Comparison of ENCODE assay signal across 8 cellular contexts in the genomic region with DNA sequence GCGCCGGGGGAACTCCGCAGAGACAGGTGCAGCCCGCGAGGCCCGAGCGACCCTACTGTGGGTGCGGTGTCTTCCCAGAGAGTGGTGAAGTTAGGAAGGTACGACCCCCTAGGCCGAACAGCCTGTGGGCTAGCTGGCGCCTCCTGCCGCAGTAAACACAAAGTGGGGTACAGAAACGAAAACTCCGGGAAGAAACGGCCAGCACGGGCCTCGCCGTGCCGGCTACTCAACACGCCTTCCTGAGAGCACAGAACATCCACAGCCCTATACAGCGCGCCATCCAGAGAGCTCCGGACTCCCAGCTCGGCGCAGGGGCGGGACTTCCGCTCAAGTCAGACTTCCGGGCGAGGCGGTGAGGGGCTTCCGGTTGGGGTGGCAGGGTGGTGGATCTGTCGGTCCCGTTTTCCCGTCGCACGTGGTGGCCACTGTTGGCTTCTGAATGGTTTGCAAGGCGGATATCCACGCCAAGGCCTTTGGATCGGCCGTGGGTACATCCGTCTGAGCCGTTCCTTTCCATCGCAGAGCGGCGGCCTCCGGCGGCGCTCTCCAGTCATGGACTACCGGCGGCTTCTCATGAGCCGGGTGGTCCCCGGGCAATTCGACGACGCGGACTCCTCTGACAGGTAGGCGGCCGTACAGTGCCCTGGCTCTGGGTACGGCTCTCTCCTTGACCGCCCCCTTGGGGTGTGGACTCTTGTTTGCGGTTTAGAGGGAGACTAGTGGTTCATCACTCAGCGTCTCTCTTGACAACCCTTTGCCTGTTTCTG. TPM values are rescaled to one million over a fixed set of nuclear protein-coding genes. Genes with fewer than 3 reads are reported as not detected.
DNase-seq lines count a peak whose midpoint lies in the region; TF ChIP-seq lines count a peak whose summit lies in the region.

A gene (minus strand): TSS at position 292 of the 767 bp plus-strand sequence. CDS start 2,569 bp downstream, outside the sequence.
A gene (plus strand): TSS at position 358 of the 767 bp plus-strand sequence. CDS start 195 bp downstream, at position 553.

- H3K9me3 Mint-ChIP-seq in activated naive CD4-positive, alpha-beta T cell treated with anti-CD3 and anti-CD28 coated beads, Interleukin-2, amount 10 ng/mL, durations not matched to agents 7 days and 5 days, result no peaks in the 10 kb centered on the region

- 0 out of 2 replicates have a peak, but pooled peaks cover 3% of the 10 kb centered on the region for H3K27me3 ChIP-seq in SJSA1 (replicated peaks)
- H3K27me3 ChIP-seq in suprapubic skin, result no peaks in the 10 kb centered on the region

- H3K9me3 ChIP-seq in SJSA1 (replicated peaks), result no peaks in the 10 kb centered on the region
- no peaks in the 10 kb centered on the region for H3K9me3 ChIP-seq in suprapubic skin

- TF ChIP-seq EP300 in suprapubic skin (IDR thresholded peaks at IDR 0.05), result no peak

- H3K4me3 ChIP-seq in HFF-Myc (replicated peaks; ENCODE audit: low read depth, low read length) (peak within 1 kb of the TSS; percentile 90), SJSA1 (peak within 1 kb of the TSS; percentile 63), suprapubic skin (peak within 1 kb of the TSS; percentile 77)

- H3K4me3 Mint-ChIP-seq in activated naive CD4-positive, alpha-beta T cell treated with anti-CD3 and anti-CD28 coated beads, Interleukin-2, amount 10 ng/mL, durations not matched to agents 7 days and 5 days, result peak within 1 kb of the TSS; percentile 81

- H3K4me1 ChIP-seq in SJSA1 (replicated peaks) (peaks cover 6% of the 10 kb centered on the region), suprapubic skin (peaks cover 31% of the 10 kb centered on the region)

- CTCF ChIA-PET in activated naive CD4-positive, alpha-beta T cell treated with anti-CD3 and anti-CD28 coated beads, Interleukin-2, amount 10 ng/mL, durations not matched to agents 7 days and 5 days (lab: Charles Lee), result interaction anchor here (0.9 to 2.6 kb wide), 4 partner anchors 73 to 201 kb away, joined by 3 to 14 read pairs (median 4); a partner anchor contains a TSS

- H3K36me3 ChIP-seq in SJSA1 (peaks cover 20% of the 10 kb centered on the region), suprapubic skin (peaks cover 7% of the 10 kb centered on the region)

- TF ChIP-seq CTCF in HFF-Myc (IDR thresholded peaks at IDR 0.05; ENCODE audit: low read depth, low read length, missing control alignments), result no peak
- peak in 1 of 2 donors; percentile 4 for TF ChIP-seq CTCF in suprapubic skin (IDR thresholded peaks at IDR 0.05)

- H3K27ac Mint-ChIP-seq in activated naive CD4-positive, alpha-beta T cell treated with anti-CD3 and anti-CD28 coated beads, Interleukin-2, amount 10 ng/mL, durations not matched to agents 7 days and 5 days, result peak within 1 kb of the TSS; percentile 97

- DNase-seq in GM04504 (ENCODE audit: low read depth), result peak; percentile 86
- DNase-seq in HFF-Myc (ENCODE audit: extremely low read depth, low read depth), result peak; percentile 84
- peak; percentile 90 for DNase-seq in MV-4-11 (lab: John Stamatoyannopoulos, UW)
- DNase-seq in SJSA1 (ENCODE audit: low read depth in 1 of 2, low spot score in 2 of 2), result peak; percentile 90 to 96
- peak; percentile 97 for DNase-seq in activated naive CD4-positive, alpha-beta T cell treated with anti-CD3 and anti-CD28 coated beads, Interleukin-2, amount 10 ng/mL, durations not matched to agents 7 days and 5 days
- DNase-seq in globus pallidus (ENCODE audit: low spot score), result peak; percentile 92
- DNase-seq in nucleus accumbens (lab: John Stamatoyannopoulos, UW), result peak; percentile 26 to 96 (median 89)
- peak; percentile 97 for DNase-seq in suprapubic skin (ENCODE audit: low spot score in 2 of 2)

- H3K4me1 Mint-ChIP-seq in activated naive CD4-positive, alpha-beta T cell treated with anti-CD3 and anti-CD28 coated beads, Interleukin-2, amount 10 ng/mL, durations not matched to agents 7 days and 5 days, result peaks cover 49% of the 10 kb centered on the region

- TF ChIP-seq POLR2A in suprapubic skin (IDR thresholded peaks at IDR 0.05), result peak in 1 of 2 donors; percentile 67

- peak within 1 kb of the TSS; percentile 55 for H3K27ac ChIP-seq in SJSA1
- H3K27ac ChIP-seq in suprapubic skin, result peak within 1 kb of the TSS; percentile 83

- H3K36me3 Mint-ChIP-seq in activated naive CD4-positive, alpha-beta T cell treated with anti-CD3 and anti-CD28 coated beads, Interleukin-2, amount 10 ng/mL, durations not matched to agents 7 days and 5 days, result peaks cover 21% of the 10 kb centered on the region

- 0% methylated on average over 39 of the region's 62 CpGs for WGBS in suprapubic skin

- peaks cover 3% of the 10 kb centered on the region for H3K27me3 Mint-ChIP-seq in activated naive CD4-positive, alpha-beta T cell treated with anti-CD3 and anti-CD28 coated beads, Interleukin-2, amount 10 ng/mL, durations not matched to agents 7 days and 5 days

RNA-seq across cellular contexts. Expression of the first gene that starts in this region (rescaled TPM):
- total RNA-seq in SJSA1 (2014; rRNA removed; shearing (Covaris generic)), result 0.08 TPM in 1 of 2 replicates, not detected in the other
- not detected for total RNA-seq in suprapubic skin

RNA-seq across cellular contexts. Expression of the second gene that starts in this region (rescaled TPM):
- total RNA-seq in SJSA1 (2014; rRNA removed; shearing (Covaris generic)), result 23.8 and 29.1 TPM in 2 replicates
- 10 to 100 TPM; 18.6 to 24.6 (median 22.7) TPM for total RNA-seq in suprapubic skin

Comparison
In these comparisons a context has a peak if more than half of its experiments do, and no peak if none do; other contexts are left out.
1. Peak in every context shown above with its lines: DNase-seq, H3K4me3 ChIP-seq and H3K27ac ChIP-seq.